In the genomic region with DNA sequence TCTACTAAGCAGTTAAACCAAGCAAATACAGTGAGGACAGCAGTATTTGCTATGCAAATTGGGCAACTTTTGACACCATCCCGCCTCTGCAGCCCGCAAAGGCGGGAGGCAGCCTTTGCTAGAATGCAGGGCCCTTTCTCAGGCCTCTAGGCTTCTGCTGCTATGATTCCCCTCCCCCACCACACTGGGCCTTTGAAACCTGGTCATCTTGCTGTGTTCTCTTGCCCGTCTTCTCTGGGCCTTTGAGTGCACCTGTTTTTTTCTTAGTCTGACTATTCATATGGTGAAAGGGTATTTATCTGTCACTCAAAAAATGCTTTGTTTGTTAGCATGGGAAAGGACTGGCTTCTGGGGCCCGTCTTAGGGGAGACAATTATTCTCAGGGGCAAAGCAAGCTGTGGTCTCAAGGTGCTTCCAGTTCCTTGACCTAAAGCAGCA, we compare ENCODE assay signal across 14 cellular contexts.
DNase-seq lines count a peak whose midpoint lies in the region; ATAC-seq lines count a peak whose summit lies in the region.
"Had no signal": no experiment of that assay in that cellular context is flagged by ENCODE, and none has a peak within 500 bp of the region (broad histone marks: within the 10 kb centered on the region; RNA-seq: fewer than 3 reads in every experiment).

No MANE protein-coding gene starts in this region.

- H3K36me3 ChIP-seq in H7 (replicated peaks; ENCODE audit: control insufficient read depth, insufficient read depth, low read length) = no peaks in the 10 kb centered on the region
- H3K36me3 ChIP-seq: SJSA1, stomach had no signal

- no peaks in the 10 kb centered on the region for H3K27me3 ChIP-seq in H7 (ENCODE audit: control insufficient read depth, insufficient read depth, low read length)
- H3K27me3 ChIP-seq: SJSA1, stomach had no signal

- DNase-seq in H7 (peak; percentile 51), left kidney (ENCODE audit: low read depth, low spot score) (peak; percentile 55), SKM-1 (lab: John Stamatoyannopoulos, UW; ENCODE audit: unreplicated experiment) (no peak), SHP77 treated with DMSO at 0.1 percent for 48 hours (lab: John Stamatoyannopoulos, UW) (no peak), germinal center (ENCODE audit: low spot score) (no peak)
- no peak for DNase-seq in stimulated activated CD4-positive, alpha-beta T cell treated with anti-CD3 and anti-CD28 coated beads, Interleukin-2, amount 100 ng/mL, for 24 hours
- DNase-seq: activated CD4-positive, alpha-beta T cell treated with anti-CD3 and anti-CD28 coated beads for 36 hours; activated effector memory CD4-positive, alpha-beta T cell treated with anti-CD3 and anti-CD28 coated beads, Interleukin-2, amount 50 U/mL, for 16 hours; CD4-positive, CD25-positive, alpha-beta regulatory T cell; NCI-H345; stomach had no signal

- H3K4me3 ChIP-seq in H7 (ENCODE audit: insufficient read depth, low read depth, low read length) = no peak overlapping the region
- H3K4me3 ChIP-seq: SJSA1, stomach had no signal

- ATAC-seq in GM18870 (IDR thresholded peaks at IDR 0.05; ENCODE audit: unreplicated experiment) = peak; percentile 66
- ATAC-seq in HG03575 (IDR thresholded peaks at IDR 0.05; ENCODE audit: extremely low read depth, insufficient number of reproducible peaks, low FRiP score, unreplicated experiment) = peak; percentile 40
- ATAC-seq: activated CD4-positive, alpha-beta T cell treated with anti-CD3 and anti-CD28 coated beads for 36 hours had no signal

Comparison
In these comparisons a context has a peak if more than half of its experiments do, and no peak if none do; other contexts are left out.
1. DNase-seq: peak in H7 (single experiment) and left kidney (single experiment); none in SKM-1 (single experiment), SHP77 treated with DMSO at 0.1 percent for 48 hours (single experiment), stimulated activated CD4-positive, alpha-beta T cell treated with anti-CD3 and anti-CD28 coated beads, Interleukin-2, amount 100 ng/mL, for 24 hours (0 of 2) and germinal center (single experiment).